8 cellular contexts compared by ENCODE assay signal in genomic region chrX:48957477-48957826, GRCh38. TPM values are rescaled to one million over a fixed set of nuclear protein-coding genes. Genes with fewer than 3 reads are reported as not detected.
DNase-seq lines count a peak whose midpoint lies in the region; ATAC-seq and TF ChIP-seq lines count a peak whose summit lies in the region.

OTUD5 (minus strand) TSS chrX:48957607; CDS start chrX:48957570, 37 bp downstream.

- H3K9me3 ChIP-seq in endodermal cell (ENCODE audit: control insufficient read depth, low read length): no peaks in the 10 kb centered on the region
- no peaks in the 10 kb centered on the region for H3K9me3 ChIP-seq in mucosa of rectum (ENCODE audit: control insufficient read depth in 2 of 2, low read length in 2 of 2)

- peak; percentile 70 for DNase-seq in NCI-H2171 treated with DMSO at 0.1 percent for 48 hours (lab: John Stamatoyannopoulos, UW)
- peak; percentile 83 for DNase-seq in activated CD8-positive, alpha-beta T cell treated with anti-CD3 and anti-CD28 coated beads for 36 hours
- no peak for DNase-seq in endodermal cell
- DNase-seq in stimulated activated CD8-positive, alpha-beta memory T cell treated with anti-CD3 and anti-CD28 coated beads, Interleukin-7, amount 100 ng/mL, for 24 hours (ENCODE audit: low read depth): peak; percentile 41
- DNase-seq in glomerular visceral epithelial cell (ENCODE audit: extremely low spot score): no peak

- ATAC-seq in GM18511 (IDR thresholded peaks at IDR 0.05; ENCODE audit: unreplicated experiment): peak; percentile 47
- ATAC-seq in HG02759 (IDR thresholded peaks at IDR 0.05; ENCODE audit: unreplicated experiment): peak; percentile 51
- peak; percentile 65 for ATAC-seq in activated CD8-positive, alpha-beta T cell treated with anti-CD3 and anti-CD28 coated beads for 36 hours

- WGBS in endodermal cell (ENCODE audit: insufficient coverage in 1 of 2, insufficient read length in 1 of 2), 2 experiments: 0% methylated on average over 52 of the region's 53 CpGs; no CpG with 5 or more reads in 1 of the 2 experiments

- POLR2A ChIA-PET in activated CD8-positive, alpha-beta T cell treated with anti-CD3 and anti-CD28 coated beads for 36 hours (lab: Charles Lee): interaction anchor here (1.0 to 4.7 kb wide), 9 partner anchors 12 to 85 kb away, joined by 3 to 48 read pairs (median 7); partner anchors contain the start of gene SLC35A2

- CTCF ChIA-PET in activated CD8-positive, alpha-beta T cell treated with anti-CD3 and anti-CD28 coated beads for 36 hours (lab: Charles Lee): interaction anchor here (1.6 kb wide), 1 partner anchor 51 kb away, joined by 4 read pairs; no protein-coding TSS in a partner anchor

- H3K4me3 ChIP-seq in endodermal cell (ENCODE audit: low read length): peak within 1 kb of the TSS; percentile 87
- H3K4me3 ChIP-seq in mucosa of rectum (ENCODE audit: low read length in 2 of 2): peak within 1 kb of the TSS; percentile 71 to 84

- H3K27ac ChIP-seq in endodermal cell (ENCODE audit: low read depth, low read length) (peak within 1 kb of the TSS; percentile 99), mucosa of rectum (ENCODE audit: low read depth in 2 of 2, low read length in 2 of 2) (peak within 1 kb of the TSS; percentile 97 to 98)

- peak within 1 kb of the TSS; percentile 100 for H3K27ac Mint-ChIP-seq in activated CD8-positive, alpha-beta T cell treated with anti-CD3 and anti-CD28 coated beads for 36 hours
- peak within 1 kb of the TSS; percentile 100 for H3K27ac Mint-ChIP-seq in endodermal cell

- TF ChIP-seq CTCF in activated CD8-positive, alpha-beta T cell treated with anti-CD3 and anti-CD28 coated beads for 36 hours (IDR thresholded peaks at IDR 0.05): no peak
- TF ChIP-seq CTCF in endodermal cell (conservative IDR thresholded peaks at IDR 0.05): no peak

- no peaks in the 10 kb centered on the region for H3K4me1 ChIP-seq in endodermal cell (ENCODE audit: control insufficient read depth, insufficient read depth, low read length)
- peaks cover 11 to 19% of the 10 kb centered on the region in 2 donors for H3K4me1 ChIP-seq in mucosa of rectum (ENCODE audit: control insufficient read depth in 2 of 2, insufficient read depth in 2 of 2, low read length in 2 of 2)

- H3K9ac ChIP-seq in endodermal cell (ENCODE audit: extremely low read depth, low read length, poor library complexity, severe bottlenecking) (peak within 1 kb of the TSS; percentile 95), mucosa of rectum (ENCODE audit: low read depth in 1 of 2, low read length in 2 of 2) (peak within 1 kb of the TSS; percentile 78 to 91)

- no peaks in the 10 kb centered on the region for H3K9me3 Mint-ChIP-seq in activated CD8-positive, alpha-beta T cell treated with anti-CD3 and anti-CD28 coated beads for 36 hours
- H3K9me3 Mint-ChIP-seq in endodermal cell: peaks cover 62% of the 10 kb centered on the region

- peaks cover 17% of the 10 kb centered on the region for H3K36me3 Mint-ChIP-seq in activated CD8-positive, alpha-beta T cell treated with anti-CD3 and anti-CD28 coated beads for 36 hours (ENCODE audit: low read depth)
- peaks cover 11% of the 10 kb centered on the region for H3K36me3 Mint-ChIP-seq in endodermal cell (ENCODE audit: low read depth)

- H3K27me3 Mint-ChIP-seq in activated CD8-positive, alpha-beta T cell treated with anti-CD3 and anti-CD28 coated beads for 36 hours: no peaks in the 10 kb centered on the region
- no peaks in the 10 kb centered on the region for H3K27me3 Mint-ChIP-seq in endodermal cell (ENCODE audit: insufficient read depth)

- intact Hi-C loops in activated CD8-positive, alpha-beta T cell treated with anti-CD3 and anti-CD28 coated beads for 36 hours (cut with micrococcal nuclease): loop anchor here (10.0 kb wide), 1 partner anchor 47 kb away; the partner anchor contains the start of gene GRIPAP1

- peaks cover 48% of the 10 kb centered on the region for H3K4me1 Mint-ChIP-seq in activated CD8-positive, alpha-beta T cell treated with anti-CD3 and anti-CD28 coated beads for 36 hours (ENCODE audit: low read depth)
- H3K4me1 Mint-ChIP-seq in endodermal cell: peaks cover 9% of the 10 kb centered on the region

- H3K4me3 Mint-ChIP-seq in activated CD8-positive, alpha-beta T cell treated with anti-CD3 and anti-CD28 coated beads for 36 hours: peak within 1 kb of the TSS; percentile 98
- H3K4me3 Mint-ChIP-seq in endodermal cell: peak within 1 kb of the TSS; percentile 91

- H3K27me3 ChIP-seq in endodermal cell (ENCODE audit: control insufficient read depth, insufficient read depth, low read length, poor library complexity, severe bottlenecking): no peaks in the 10 kb centered on the region
- no peaks in the 10 kb centered on the region for H3K27me3 ChIP-seq in mucosa of rectum (ENCODE audit: control insufficient read depth in 2 of 2, insufficient read depth in 2 of 2, low read length in 2 of 2)

- peaks cover 24% of the 10 kb centered on the region for H3K36me3 ChIP-seq in endodermal cell (ENCODE audit: control insufficient read depth, insufficient read depth, low read length)
- no peaks in the 10 kb centered on the region for H3K36me3 ChIP-seq in mucosa of rectum (ENCODE audit: control insufficient read depth in 2 of 2, insufficient read depth in 2 of 2, low read length in 2 of 2)

RNA-seq across cellular contexts. Expression of gene OTUD5, which starts in this region (rescaled TPM):
- total RNA-seq in activated CD8-positive, alpha-beta T cell treated with anti-CD3 and anti-CD28 coated beads for 36 hours: 10 to 100 TPM; 50.6 to 51.5 TPM
- 10 to 100 TPM; 50.3 to 56.5 TPM for total RNA-seq in endodermal cell
- polyA plus RNA-seq in endodermal cell (2013, experiment 1 of 2): 41.2 TPM
- polyA plus RNA-seq in endodermal cell (2013, experiment 2 of 2): 40.7 TPM

Comparison
In these comparisons a context has a peak if more than half of its experiments do, and no peak if none do; other contexts are left out.
1. DNase-seq: peak in NCI-H2171 treated with DMSO at 0.1 percent for 48 hours (single experiment), activated CD8-positive, alpha-beta T cell treated with anti-CD3 and anti-CD28 coated beads for 36 hours (single experiment) and stimulated activated CD8-positive, alpha-beta memory T cell treated with anti-CD3 and anti-CD28 coated beads, Interleukin-7, amount 100 ng/mL, for 24 hours (single experiment); none in endodermal cell (single experiment) and glomerular visceral epithelial cell (single experiment).
2. Peak in every context shown above with its lines, with median percentiles within 50 percentile points of each other: ATAC-seq.